8 cellular contexts compared by ENCODE assay signal in genomic region chr19:42254850-42255765, GRCh38. TPM values are rescaled to one million over a fixed set of nuclear protein-coding genes. Genes with fewer than 3 reads are reported as not detected.
DNase-seq lines count a peak whose midpoint lies in the region; ATAC-seq and TF ChIP-seq lines count a peak whose summit lies in the region.

Gene ERF (minus strand): TSS chr19:42255128. CDS start chr19:42254999, 129 bp downstream.

- in situ Hi-C loops in astrocyte of the cerebellum (cut with HindIII; ENCODE audit: low sequenced_read_pairs), result no loop called here

- TF ChIP-seq CTCF in astrocyte of the cerebellum (IDR thresholded peaks at IDR 0.05; ENCODE audit: low read depth, low read length, missing control alignments) (no peak), hepatocyte (IDR thresholded peaks at IDR 0.05; ENCODE audit: poor library complexity) (no peak), retinal pigment epithelial cell (conservative IDR thresholded peaks at IDR 0.05; ENCODE audit: low read depth, low read length) (no peak)

- ATAC-seq in HG02678 (IDR thresholded peaks at IDR 0.05; ENCODE audit: unreplicated experiment), result peak; percentile 69

- peaks cover 34% of the 10 kb centered on the region for H4K20me1 ChIP-seq in hepatocyte (ENCODE audit: insufficient read depth, poor library complexity, severe bottlenecking)

- H3K27me3 ChIP-seq in hepatocyte, result no peaks in the 10 kb centered on the region

- H3K79me2 ChIP-seq in hepatocyte, result peaks cover 52% of the 10 kb centered on the region

- no peaks in the 10 kb centered on the region for H3K36me3 ChIP-seq in hepatocyte (replicated peaks; ENCODE audit: insufficient read depth, low read depth)

- peak within 1 kb of the TSS; percentile 77 for H2AFZ ChIP-seq in hepatocyte

- peaks cover 24% of the 10 kb centered on the region for H3K4me1 ChIP-seq in hepatocyte (ENCODE audit: insufficient read depth)

- peak within 1 kb of the TSS; percentile 88 for H3K4me3 ChIP-seq in GM08714 (ENCODE audit: low read length)
- peak within 1 kb of the TSS; percentile 98 for H3K4me3 ChIP-seq in astrocyte of the cerebellum (ENCODE audit: low read depth, low read length)
- peak within 1 kb of the TSS; percentile 99 for H3K4me3 ChIP-seq in hepatocyte
- H3K4me3 ChIP-seq in retinal pigment epithelial cell (ENCODE audit: low read length), result peak within 1 kb of the TSS; percentile 96

- peak within 1 kb of the TSS; percentile 99 for H3K4me2 ChIP-seq in hepatocyte

- peak within 1 kb of the TSS; percentile 100 for H3K27ac ChIP-seq in hepatocyte

- WGBS in hepatocyte (ENCODE audit: low lambda C conversion rate, missing lambda C conversion rate), result 2% methylated on average over 25 of the region's 75 CpGs

- H3K9me2 ChIP-seq in hepatocyte (replicated peaks; ENCODE audit: insufficient read depth), result no peaks in the 10 kb centered on the region

- H3K9me3 ChIP-seq in hepatocyte (ENCODE audit: low read depth), result no peaks in the 10 kb centered on the region

- DNase-seq in NCI-H1694 (lab: John Stamatoyannopoulos, UW), result peak; percentile 54
- peak; percentile 78 for DNase-seq in T1000 (lab: John Stamatoyannopoulos, UW)
- peak; percentile 52 for DNase-seq in astrocyte of the cerebellum (ENCODE audit: low read depth)
- peak; percentile 97 for DNase-seq in hepatocyte (ENCODE audit: low spot score)
- no peak for DNase-seq in retinal pigment epithelial cell (ENCODE audit: low read depth)
- no peak for DNase-seq in cortex of kidney (lab: John Stamatoyannopoulos, UW)

RNA-seq across cellular contexts. Expression of gene ERF, which starts in this region (rescaled TPM):
- 32.6 and 47.1 TPM in 2 replicates for total RNA-seq in hepatocyte
- polyA plus RNA-seq in hepatocyte, result 20.4 and 24.4 TPM in 2 replicates

Comparison
In these comparisons a context has a peak if more than half of its experiments do, and no peak if none do; other contexts are left out.
1. DNase-seq: peak in NCI-H1694 (single experiment), T1000 (single experiment), astrocyte of the cerebellum (single experiment) and hepatocyte (single experiment); none in retinal pigment epithelial cell (single experiment) and cortex of kidney (single experiment).
2. Peak in every context shown above with its lines, with median percentiles within 50 percentile points of each other: H3K4me3 ChIP-seq.